13 cellular contexts compared by ENCODE assay signal in the genomic region with DNA sequence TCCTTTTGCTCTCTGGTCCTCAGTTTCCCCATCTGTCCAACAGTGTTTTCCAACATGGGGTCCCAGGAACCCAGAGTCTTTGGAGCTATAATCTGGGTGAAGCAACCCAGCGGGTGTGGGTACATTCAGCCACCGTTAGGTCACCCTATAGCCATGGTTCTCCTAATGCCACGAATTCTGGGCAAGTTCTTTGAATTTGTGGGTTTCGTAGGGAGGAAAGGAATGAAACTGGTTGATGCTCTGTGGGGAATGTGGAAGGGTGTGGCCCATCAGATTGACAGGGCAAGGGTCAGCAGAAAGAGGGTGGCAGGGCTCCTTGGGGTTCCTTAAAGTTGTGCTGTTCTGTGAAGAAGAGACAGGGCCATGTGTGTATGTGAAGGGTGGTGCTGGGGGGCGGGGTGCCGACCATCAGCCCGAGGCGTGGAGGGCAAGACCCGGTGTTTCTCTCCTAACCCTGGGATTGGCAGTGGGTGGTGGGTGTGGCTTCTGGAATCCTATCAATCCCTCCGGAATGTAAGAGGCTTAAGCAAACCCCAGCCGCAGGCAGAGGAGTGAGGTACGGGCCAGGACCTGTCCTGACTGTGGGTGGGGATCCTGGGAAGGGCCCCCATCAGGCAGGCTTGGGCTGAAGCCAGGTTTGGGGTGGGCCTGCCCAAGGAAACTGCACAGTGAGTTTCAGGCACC. TPM values are rescaled to one million over a fixed set of nuclear protein-coding genes. Genes with fewer than 3 reads are reported as not detected.
DNase-seq lines count a peak whose midpoint lies in the region; ATAC-seq, FAIRE-seq and TF ChIP-seq lines count a peak whose summit lies in the region.
"Had no signal": no experiment of that assay in that cellular context is flagged by ENCODE, and none has a peak within 500 bp of the region (broad histone marks: within the 10 kb centered on the region; RNA-seq: fewer than 3 reads in every experiment).

No MANE protein-coding gene starts in this region.

- peaks cover 5% of the 10 kb centered on the region for H3K9me3 Mint-ChIP-seq in type B pancreatic cell
- peaks cover 7 to 18% (median 13%) of the 10 kb centered on the region in 3 donors for H3K9me3 Mint-ChIP-seq in T-cell

- intact Hi-C loops in left lung (cut with DNase I): loop anchor here in 1 of 2 donors (10.0 kb wide), 1 partner anchor 144 kb away; no protein-coding TSS in a partner anchor

- POLR2A ChIA-PET in T-cell (lab: Charles Lee): no interaction called here

- FAIRE-seq in HTR-8/SVneo (lab: Jason Lieb, UNC): peak; percentile 26
- FAIRE-seq: TTC549 had no signal

- H3K27me3 Mint-ChIP-seq in type B pancreatic cell: no peaks in the 10 kb centered on the region
- peaks cover 2 to 4% of the 10 kb centered on the region in 2 donors for H3K27me3 Mint-ChIP-seq in T-cell

- H3K27ac ChIP-seq in left lung (no peak overlapping the region), brain microvascular endothelial cell (no peak overlapping the region)
- H3K27ac ChIP-seq: BLaER1 treated with 17β-estradiol and CSF1 and Interleukin-3, amounts not matched to agents 10 nM and 100 nM had no signal

- no peaks in the 10 kb centered on the region for H3K36me3 Mint-ChIP-seq in type B pancreatic cell
- H3K36me3 Mint-ChIP-seq in T-cell: peaks cover 4% of the 10 kb centered on the region

- CTCF ChIA-PET in T-cell (lab: Charles Lee): no interaction called here

- peaks cover 0 to 14% of the 10 kb centered on the region in 2 donors for H3K9me3 ChIP-seq in left lung

- H3K4me1 Mint-ChIP-seq in type B pancreatic cell (ENCODE audit: unreplicated experiment) (peaks cover 33% of the 10 kb centered on the region), T-cell (peaks cover 0 to 5% (median 0%) of the 10 kb centered on the region in 3 donors)

- H3K4me3 Mint-ChIP-seq in type B pancreatic cell (peak overlapping the region; percentile 1), T-cell (no peak overlapping the region)
- H3K4me3 Mint-ChIP-seq: stimulated activated naive CD8-positive, alpha-beta T cell treated with anti-CD3 and anti-CD28 coated beads, Interleukin-15, Interleukin-2, amounts not matched to agents 100 ng/mL and 50 ng/mL, for 24 hours had no signal

- in situ Hi-C loops in brain microvascular endothelial cell (cut with HindIII; ENCODE audit: low pct_ligation_motif_present, low sequenced_read_pairs): no loop called here

- no peaks in the 10 kb centered on the region for H3K27me3 ChIP-seq in left lung
- no peaks in the 10 kb centered on the region for H3K27me3 ChIP-seq in brain microvascular endothelial cell (replicated peaks)
- H3K27me3 ChIP-seq: BLaER1 treated with 17β-estradiol and CSF1 and Interleukin-3, amounts not matched to agents 10 nM and 100 nM had no signal

- no peak overlapping the region for H3K4me3 ChIP-seq in left lung
- no peak overlapping the region for H3K4me3 ChIP-seq in brain microvascular endothelial cell (ENCODE audit: low read depth, low read length)
- H3K4me3 ChIP-seq: BLaER1 treated with 17β-estradiol and CSF1 and Interleukin-3, amounts not matched to agents 10 nM and 100 nM had no signal

- peak; percentile 64 for ATAC-seq in left lung
- ATAC-seq in GM18861 (IDR thresholded peaks at IDR 0.05; ENCODE audit: unreplicated experiment): no peak
- no peak for ATAC-seq in T-cell (replicated peaks in 1 of 4)

- TF ChIP-seq CTCF in left lung (IDR thresholded peaks at IDR 0.05): no peak
- TF ChIP-seq CTCF in type B pancreatic cell (conservative IDR thresholded peaks at IDR 0.05): no peak
- TF ChIP-seq CTCF in brain microvascular endothelial cell (IDR thresholded peaks at IDR 0.05; ENCODE audit: low read depth, low read length, missing control alignments): no peak

- H3K4me1 ChIP-seq in left lung: no peaks in the 10 kb centered on the region

- DNase-seq in HTR-8/SVneo (ENCODE audit: insufficient read length, low spot score) (peak; percentile 79), astrocyte of the hippocampus (ENCODE audit: low read depth, low spot score) (peak; percentile 48), left lung (no peak), type B pancreatic cell (ENCODE audit: extremely low spot score, unreplicated experiment) (no peak), T-cell (no peak), brain microvascular endothelial cell (no peak)
- DNase-seq: activated naive CD4-positive, alpha-beta T cell treated with Interleukin-2 at 50 U/mL for 16 hours; NCI-H1105 treated with DMSO at 0.1 percent for 48 hours; NCI-H446 treated with DMSO at 0.1 percent for 48 hours had no signal

- H3K27ac Mint-ChIP-seq in type B pancreatic cell (peak overlapping the region; percentile 90), T-cell (no peak overlapping the region)
- H3K27ac Mint-ChIP-seq: stimulated activated naive CD8-positive, alpha-beta T cell treated with anti-CD3 and anti-CD28 coated beads, Interleukin-15, Interleukin-2, amounts not matched to agents 100 ng/mL and 50 ng/mL, for 24 hours had no signal

- no peaks in the 10 kb centered on the region for H3K36me3 ChIP-seq in left lung
- no peaks in the 10 kb centered on the region for H3K36me3 ChIP-seq in brain microvascular endothelial cell (replicated peaks)
- H3K36me3 ChIP-seq: BLaER1 treated with 17β-estradiol and CSF1 and Interleukin-3, amounts not matched to agents 10 nM and 100 nM had no signal

RNA-seq across cellular contexts. Expression of gene ZNF362, which starts 35.4 kb away (rescaled TPM):
- total RNA-seq in left lung: 10 to 100 TPM; 25.9 to 32.3 TPM
- total RNA-seq in type B pancreatic cell (ENCODE audit: low replicate concordance): 49.0 and 66.5 TPM in 2 replicates
- 10 to 100 TPM; 22.9 to 31.4 (median 24.5) TPM for total RNA-seq in T-cell

RNA-seq across cellular contexts. Expression of gene TRIM62, which starts 39.0 kb away (rescaled TPM):
- total RNA-seq in left lung (1 to 10 TPM; 6.2 to 6.4 TPM), type B pancreatic cell (ENCODE audit: low replicate concordance) (14.0 and 20.8 TPM in 2 replicates), T-cell (10 to 100 TPM; 20.3 to 31.8 (median 24.3) TPM)

Comparison
In these comparisons a context has a peak if more than half of its experiments do, and no peak if none do; other contexts are left out.
1. DNase-seq: peak in HTR-8/SVneo (single experiment) and astrocyte of the hippocampus (single experiment); none in left lung (0 of 2), type B pancreatic cell (single experiment), T-cell (0 of 34) and brain microvascular endothelial cell (single experiment).